In the genomic region with DNA sequence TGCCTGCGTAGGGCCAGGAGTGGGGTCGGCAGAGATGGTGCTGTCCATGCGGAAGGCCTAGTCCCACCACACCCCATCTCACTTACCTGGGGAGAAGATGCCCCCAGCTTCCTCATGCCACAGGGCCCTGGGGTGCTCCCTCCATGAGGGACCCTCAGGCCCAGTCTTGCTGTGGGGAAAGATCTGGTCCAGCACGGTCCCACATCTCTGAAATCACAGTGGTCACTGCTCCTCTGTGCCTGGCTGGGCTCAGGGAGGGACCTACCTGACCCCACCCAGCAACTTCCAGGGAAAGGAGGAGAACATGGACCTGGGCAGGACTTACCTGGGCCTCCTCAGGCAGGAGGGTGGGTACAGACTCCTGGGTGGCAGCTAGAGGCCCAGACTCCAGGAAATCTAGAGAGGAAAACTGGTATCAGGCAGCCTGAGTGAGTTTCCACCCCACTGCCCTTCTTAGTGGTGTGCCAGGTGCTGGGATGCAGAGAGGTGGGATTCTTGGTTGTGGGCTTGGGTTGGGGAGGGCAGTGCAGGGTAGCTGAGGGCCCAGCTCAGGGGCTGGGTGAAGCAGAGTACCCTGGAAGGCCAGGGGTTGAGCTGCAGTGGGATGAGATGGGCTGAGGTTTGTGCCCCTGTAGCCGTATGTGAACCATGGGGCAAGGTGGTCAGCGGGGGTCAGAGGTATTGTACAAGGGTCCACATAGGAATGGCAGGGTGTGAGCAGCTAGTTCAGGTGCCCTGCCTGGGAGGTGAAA, we compare ENCODE assay signal across 18 cellular contexts. TPM values are rescaled to one million over a fixed set of nuclear protein-coding genes. Genes with fewer than 3 reads are reported as not detected.
DNase-seq lines count a peak whose midpoint lies in the region; ATAC-seq, FAIRE-seq and TF ChIP-seq lines count a peak whose summit lies in the region.
"Had no signal": no experiment of that assay in that cellular context is flagged by ENCODE, and none has a peak within 500 bp of the region (broad histone marks: within the 10 kb centered on the region; RNA-seq: fewer than 3 reads in every experiment).

No MANE protein-coding gene starts in this region.

- in situ Hi-C loops in K562 (cut with MboI), result no loop called here

- H3K4me3 ChIP-seq in K562 (no peak overlapping the region), osteoblast (ENCODE audit: insufficient read depth, low read length) (no peak overlapping the region), uterus (no peak overlapping the region)
- H3K4me3 ChIP-seq: gastrocnemius medialis, prostate gland had no signal

- TF ChIP-seq POLR2A in K562 (conservative IDR thresholded peaks at IDR 0.05), result no peak
- no peak for TF ChIP-seq POLR2A in uterus (IDR thresholded peaks at IDR 0.05)
- no peak for TF ChIP-seq POLR2A in GM18505 (IDR thresholded peaks at IDR 0.05; ENCODE audit: borderline replicate concordance, extremely low read depth, insufficient read depth, insufficient read length)

- no peak for TF ChIP-seq EP300 in K562 (IDR thresholded peaks at IDR 0.05; ENCODE audit: low read length)

- H3K79me2 ChIP-seq in K562 (ENCODE audit: control insufficient read depth, insufficient read depth, low read length), result peaks cover 13% of the 10 kb centered on the region
- peaks cover 10% of the 10 kb centered on the region for H3K79me2 ChIP-seq in osteoblast (ENCODE audit: insufficient read depth, low read length)

- FAIRE-seq in K562 (lab: Jason Lieb, UNC), result no peak
- FAIRE-seq: G401.6 had no signal

- H3K9me1 ChIP-seq in K562 (ENCODE audit: control insufficient read depth, insufficient read depth, low read length), result no peaks in the 10 kb centered on the region

- TF ChIP-seq CTCF in K562 (IDR thresholded peaks at IDR 0.05 in 2 of 3, conservative IDR thresholded peaks at IDR 0.05 in 1 of 3; ENCODE audit: insufficient read depth in 2 of 3, low read depth in 1 of 3, low read length in 3 of 3) (no peak), osteoblast (IDR thresholded peaks at IDR 0.05; ENCODE audit: extremely low read depth, low read depth, low read length) (no peak), uterus (IDR thresholded peaks at IDR 0.05) (no peak)

- H3K27me3 ChIP-seq in K562 (ENCODE audit: control insufficient read depth in 2 of 2, insufficient read depth in 2 of 2, low read length in 2 of 2) (no peaks in the 10 kb centered on the region), osteoblast (ENCODE audit: insufficient read depth, low read length) (no peaks in the 10 kb centered on the region), uterus (no peaks in the 10 kb centered on the region)
- H3K27me3 ChIP-seq: gastrocnemius medialis had no signal

- DNase-seq in activated naive CD4-positive, alpha-beta T cell treated with anti-CD3 and anti-CD28 coated beads, Interleukin-2, amount 50 U/mL, for 72 hours (ENCODE audit: low spot score in 2 of 2), result peak; percentile 1 to 52
- no peak for DNase-seq in activated naive CD4-positive, alpha-beta T cell treated with anti-CD3 and anti-CD28 coated beads, Interleukin-2, amount 50 U/mL, for 16 hours
- DNase-seq in K562 (ENCODE audit: extremely low read depth in 1 of 4, low spot score in 3 of 4) (no peak), osteoblast (ENCODE audit: insufficient read length, low spot score, missing footprints) (peak; percentile 52), uterus (peak; percentile 13 to 14)
- DNase-seq: activated naive CD4-positive, alpha-beta T cell; Calu3; NCI-H146; NCI-H226; NK-92 treated with Interleukin-12 subunit alpha and Interleukin-12 subunit beta, amount 100 ng/mL, for 24 hours; stimulated activated CD4-positive, alpha-beta T cell treated with anti-CD3 and anti-CD28 coated beads, Interleukin-12 subunit alpha, Interleukin-12 subunit beta, amount 100 ng/mL, for 4 hours had no signal

- H3K9ac ChIP-seq in K562 (ENCODE audit: insufficient read depth in 1 of 2, low read depth in 2 of 2, low read length in 2 of 2), result peak overlapping the region in 1 of 2 experiments; percentile 8; a peak in 2 of 4 replicates

- BruUV-seq in K562 (replicated peaks; lab: Mats Ljungman, UMichigan), result no TSS peak

- H3K4me2 ChIP-seq in K562 (ENCODE audit: insufficient read depth, low read length) (no peak overlapping the region), osteoblast (ENCODE audit: insufficient read depth, low read length) (no peak overlapping the region)

- CTCF ChIA-PET in K562 (lab: Yijun Ruan, JAX; ENCODE audit: low intra/inter-chr PET ratio), result no interaction called here

- POLR2A ChIA-PET in K562 (lab: Yijun Ruan, JAX), result interaction anchor here (0.6 to 2.8 kb wide), 2 partner anchors 10 to 1180 kb away, joined by 3 to 14 read pairs; partner anchors contain the start of gene ZNF548

- H3K36me3 ChIP-seq in K562 (ENCODE audit: control insufficient read depth, insufficient read depth, low read length), result peaks cover 42% of the 10 kb centered on the region; the same call in 2 of the 3 replicates
- peaks cover 20% of the 10 kb centered on the region for H3K36me3 ChIP-seq in osteoblast (ENCODE audit: insufficient read depth, low read length)
- no peaks in the 10 kb centered on the region for H3K36me3 ChIP-seq in uterus
- H3K36me3 ChIP-seq: prostate gland had no signal

- H2AFZ ChIP-seq in K562 (ENCODE audit: low read depth, low read length) (no peak overlapping the region), osteoblast (ENCODE audit: low read length) (no peak overlapping the region)

- H3K9me3 Mint-ChIP-seq in activated naive CD4-positive, alpha-beta T cell treated with anti-CD3 and anti-CD28 coated beads, Interleukin-2, amount 50 U/mL, for 72 hours, result no peaks in the 10 kb centered on the region
- H3K9me3 Mint-ChIP-seq: stimulated activated naive CD8-positive, alpha-beta T cell treated with anti-CD3 and anti-CD28 coated beads, Interleukin-15, amount 100 ng/mL, for 72 hours had no signal

- H3K36me3 Mint-ChIP-seq in activated naive CD4-positive, alpha-beta T cell treated with anti-CD3 and anti-CD28 coated beads, Interleukin-2, amount 50 U/mL, for 72 hours, result peaks cover 4 to 9% of the 10 kb centered on the region in 2 donors

- peaks cover 22 to 23% of the 10 kb centered on the region in 2 experiments; a peak in 4 of 5 replicates for H3K4me1 ChIP-seq in K562 (replicated peaks in 1 of 2; ENCODE audit: control insufficient read depth in 2 of 2, insufficient read depth in 2 of 2, low read length in 2 of 2)
- peaks cover 11% of the 10 kb centered on the region for H3K4me1 ChIP-seq in osteoblast (ENCODE audit: insufficient read depth, low read length)
- no peaks in the 10 kb centered on the region for H3K4me1 ChIP-seq in uterus

- ATAC-seq in activated naive CD4-positive, alpha-beta T cell treated with anti-CD3 and anti-CD28 coated beads, Interleukin-2, amount 50 U/mL, for 72 hours, result no peak
- ATAC-seq in K562 (no peak), GM18505 (IDR thresholded peaks at IDR 0.05; ENCODE audit: unreplicated experiment) (no peak), HG03039 (IDR thresholded peaks at IDR 0.05; ENCODE audit: unreplicated experiment) (no peak), GM18909 (IDR thresholded peaks at IDR 0.05; ENCODE audit: poor library complexity, unreplicated experiment) (no peak)
- ATAC-seq: gastrocnemius medialis; stimulated activated naive CD8-positive, alpha-beta T cell treated with anti-CD3 and anti-CD28 coated beads, Interleukin-15, amount 100 ng/mL, for 72 hours had no signal

- H4K20me1 ChIP-seq in K562 (replicated peaks; ENCODE audit: control insufficient read depth, insufficient read depth, low read length) (no peaks in the 10 kb centered on the region), osteoblast (ENCODE audit: insufficient read depth, low read length) (no peaks in the 10 kb centered on the region)

- H3K27ac Mint-ChIP-seq in activated naive CD4-positive, alpha-beta T cell treated with anti-CD3 and anti-CD28 coated beads, Interleukin-2, amount 50 U/mL, for 72 hours, result peak overlapping the region; percentile 64 to 88

- intact Hi-C loops in K562 (cut with micrococcal nuclease), result no loop called here
- intact Hi-C loops in uterus (cut with DNase I; ENCODE audit: low total_unique reads), result no loop called here

- H3K27ac ChIP-seq in K562 (ENCODE audit: extremely low read depth, low read depth, low read length) (no peak overlapping the region), osteoblast (ENCODE audit: low read depth, low read length) (no peak overlapping the region), uterus (no peak overlapping the region)
- H3K27ac ChIP-seq: gastrocnemius medialis, prostate gland had no signal

- TF ChIP-seq RAD21 in K562 (CRISPR knock-in tag; conservative IDR thresholded peaks at IDR 0.05 in 1 of 2, IDR thresholded peaks at IDR 0.05 in 1 of 2), result no peak

- no peaks in the 10 kb centered on the region for H3K9me3 ChIP-seq in K562 (replicated peaks; ENCODE audit: control insufficient read depth, insufficient read depth, low read depth, low read length)
- no peaks in the 10 kb centered on the region for H3K9me3 ChIP-seq in osteoblast (ENCODE audit: low read depth, low read length)
- no peaks in the 10 kb centered on the region for H3K9me3 ChIP-seq in uterus
- H3K9me3 ChIP-seq: gastrocnemius medialis, prostate gland had no signal

- WGBS in K562 (ENCODE audit: insufficient coverage, low coverage, missing lambda C conversion rate), result 83% methylated on average over 6 of the region's 6 CpGs

RNA-seq across cellular contexts. Expression of gene MZF1, which starts 3.8 kb away (rescaled TPM):
- 10 to 100 TPM; 22.1 to 26.8 TPM for total RNA-seq in activated naive CD4-positive, alpha-beta T cell treated with anti-CD3 and anti-CD28 coated beads, Interleukin-2, amount 50 U/mL, for 72 hours
- 118 and 203 TPM in 2 replicates for total RNA-seq in K562 (2011; cell fraction: chromatin; rRNA removed; ENCODE audit: low replicate concordance)
- total RNA-seq in K562 (2011; cell fraction: nucleolus; rRNA removed), result 122 and 125 TPM in 2 replicates
- total RNA-seq in K562 (2011; cell fraction: nucleoplasm; rRNA removed), result 136 and 199 TPM in 2 replicates
- 11.5 and 13.3 TPM in 2 replicates for total RNA-seq in K562 (2014; rRNA removed)
- 5.7 and 6.5 TPM in 2 replicates for total RNA-seq in K562 (2014; rRNA removed; fragmentation: Illumina TruSeq; extraction: Trizol)
- 7.2 and 8.3 TPM in 2 replicates for total RNA-seq in K562 (2015; rRNA removed; fragmentation: Illumina TruSeq; extraction: Trizol)
- 18.8 and 19.8 TPM in 2 replicates for total RNA-seq in K562 (2021)
- polyA plus RNA-seq in K562 (2011; rRNA removed), result 17.0 and 25.4 TPM in 2 replicates
- 15.8 and 20.8 TPM in 2 replicates for polyA plus RNA-seq in K562 (2011; cell fraction: cytosol; rRNA removed)
- 140 and 224 TPM in 2 replicates for polyA plus RNA-seq in K562 (2011; cell fraction: nucleus; rRNA removed)
- 14.1 and 31.8 TPM in 2 replicates for polyA plus RNA-seq in K562 (2012)
- 13.4 and 15.1 TPM in 2 replicates for polyA plus RNA-seq in K562 (2014; fragmentation: Illumina TruSeq; extraction: Trizol)
- 1 to 10 TPM in 1 of 2 experiments, under 1 TPM in 1; 0.31 to 1.6 TPM for polyA plus RNA-seq in K562 (2014; fragmentation: Nextera tagmentation; extraction: Ambion mirVana)
- polyA plus RNA-seq in K562 (2014; rRNA removed), result 28.2 and 29.3 TPM in 2 replicates
- 7.8 and 8.5 TPM in 2 replicates for polyA minus RNA-seq in K562 (2011; rRNA and poly(A)+ RNA removed)
- 5.7 and 10.1 TPM in 2 replicates for polyA minus RNA-seq in K562 (2011; cell fraction: cytosol; rRNA and poly(A)+ RNA removed)
- 27.2 and 29.3 TPM in 2 replicates for polyA minus RNA-seq in K562 (2011; cell fraction: nucleus; rRNA and poly(A)+ RNA removed)
- 22.7 and 23.9 TPM in 2 replicates for total RNA-seq in osteoblast
- total RNA-seq in uterus, result 10 to 100 TPM; 26.5 to 41.5 (median 30.0) TPM

RNA-seq across cellular contexts. Expression of gene UBE2M, which starts 11.0 kb away (rescaled TPM):
- 100 to 1,000 TPM; 121 to 123 TPM for total RNA-seq in activated naive CD4-positive, alpha-beta T cell treated with anti-CD3 and anti-CD28 coated beads, Interleukin-2, amount 50 U/mL, for 72 hours
- total RNA-seq in K562 (2011; cell fraction: chromatin; rRNA removed; ENCODE audit: low replicate concordance), result 47.2 and 87.3 TPM in 2 replicates
- 77.7 and 87.6 TPM in 2 replicates for total RNA-seq in K562 (2011; cell fraction: nucleolus; rRNA removed)
- 51.2 and 56.4 TPM in 2 replicates for total RNA-seq in K562 (2011; cell fraction: nucleoplasm; rRNA removed)
- 101 and 139 TPM in 2 replicates for total RNA-seq in K562 (2014; rRNA removed)
- total RNA-seq in K562 (2014; rRNA removed; fragmentation: Illumina TruSeq; extraction: Trizol), result 79.2 and 81.1 TPM in 2 replicates
- total RNA-seq in K562 (2015; rRNA removed; fragmentation: Illumina TruSeq; extraction: Trizol), result 85.7 and 86.5 TPM in 2 replicates
- total RNA-seq in K562 (2021), result 127 and 131 TPM in 2 replicates
- 92.0 and 117 TPM in 2 replicates for polyA plus RNA-seq in K562 (2011; rRNA removed)
- polyA plus RNA-seq in K562 (2011; cell fraction: cytosol; rRNA removed), result 81.3 and 96.5 TPM in 2 replicates
- 119 and 126 TPM in 2 replicates for polyA plus RNA-seq in K562 (2011; cell fraction: nucleus; rRNA removed)
- polyA plus RNA-seq in K562 (2012), result 112 and 160 TPM in 2 replicates
- 137 and 163 TPM in 2 replicates for polyA plus RNA-seq in K562 (2014; fragmentation: Illumina TruSeq; extraction: Trizol)
- 1 to 10 TPM in 1 of 2 experiments, under 1 TPM in 1; 0.92 to 1.5 TPM for polyA plus RNA-seq in K562 (2014; fragmentation: Nextera tagmentation; extraction: Ambion mirVana)
- 84.8 and 96.4 TPM in 2 replicates for polyA plus RNA-seq in K562 (2014; rRNA removed)
- 69.1 and 92.2 TPM in 2 replicates for polyA minus RNA-seq in K562 (2011; rRNA and poly(A)+ RNA removed)
- polyA minus RNA-seq in K562 (2011; cell fraction: cytosol; rRNA and poly(A)+ RNA removed), result 57.2 and 68.0 TPM in 2 replicates
- polyA minus RNA-seq in K562 (2011; cell fraction: nucleus; rRNA and poly(A)+ RNA removed), result 15.5 and 29.4 TPM in 2 replicates
- 54.6 and 56.6 TPM in 2 replicates for total RNA-seq in osteoblast
- total RNA-seq in uterus, result 10 to 100 TPM in 3 of 4 donors, 1 to 10 TPM in 1; 6.1 to 63.7 (median 24.9) TPM

RNA-seq across cellular contexts. Expression of gene CHMP2A, which starts 14.5 kb away (rescaled TPM):
- total RNA-seq in activated naive CD4-positive, alpha-beta T cell treated with anti-CD3 and anti-CD28 coated beads, Interleukin-2, amount 50 U/mL, for 72 hours, result 100 to 1,000 TPM; 112 to 114 TPM
- total RNA-seq in K562 (2011; cell fraction: chromatin; rRNA removed; ENCODE audit: low replicate concordance), result 34.9 and 55.0 TPM in 2 replicates
- 42.5 and 47.5 TPM in 2 replicates for total RNA-seq in K562 (2011; cell fraction: nucleolus; rRNA removed)
- 36.2 and 43.3 TPM in 2 replicates for total RNA-seq in K562 (2011; cell fraction: nucleoplasm; rRNA removed)
- 127 and 142 TPM in 2 replicates for total RNA-seq in K562 (2014; rRNA removed)
- 49.3 and 58.4 TPM in 2 replicates for total RNA-seq in K562 (2014; rRNA removed; fragmentation: Illumina TruSeq; extraction: Trizol)
- 86.9 and 87.2 TPM in 2 replicates for total RNA-seq in K562 (2015; rRNA removed; fragmentation: Illumina TruSeq; extraction: Trizol)
- 88.4 and 89.8 TPM in 2 replicates for total RNA-seq in K562 (2021)
- 81.7 and 86.7 TPM in 2 replicates for polyA plus RNA-seq in K562 (2011; rRNA removed)
- 111 and 116 TPM in 2 replicates for polyA plus RNA-seq in K562 (2011; cell fraction: cytosol; rRNA removed)
- polyA plus RNA-seq in K562 (2011; cell fraction: nucleus; rRNA removed), result 72.3 and 77.4 TPM in 2 replicates
- polyA plus RNA-seq in K562 (2012), result 122 and 150 TPM in 2 replicates
- 110 and 112 TPM in 2 replicates for polyA plus RNA-seq in K562 (2014; fragmentation: Illumina TruSeq; extraction: Trizol)
- 10 to 100 TPM; 57.6 to 71.1 TPM for polyA plus RNA-seq in K562 (2014; fragmentation: Nextera tagmentation; extraction: Ambion mirVana)
- polyA plus RNA-seq in K562 (2014; rRNA removed), result 154 and 159 TPM in 2 replicates
- polyA minus RNA-seq in K562 (2011; rRNA and poly(A)+ RNA removed), result 162 and 173 TPM in 2 replicates
- polyA minus RNA-seq in K562 (2011; cell fraction: cytosol; rRNA and poly(A)+ RNA removed), result 59.5 and 70.2 TPM in 2 replicates
- polyA minus RNA-seq in K562 (2011; cell fraction: nucleus; rRNA and poly(A)+ RNA removed), result 15.3 and 24.0 TPM in 2 replicates
- 98.1 and 106 TPM in 2 replicates for total RNA-seq in osteoblast
- total RNA-seq in uterus, result 10 to 100 TPM; 30.9 to 77.8 (median 56.0) TPM

RNA-seq across cellular contexts. Expression of gene TRIM28, which starts 25.5 kb away (rescaled TPM):
- total RNA-seq in activated naive CD4-positive, alpha-beta T cell treated with anti-CD3 and anti-CD28 coated beads, Interleukin-2, amount 50 U/mL, for 72 hours, result 100 to 1,000 TPM; 446 to 497 TPM
- total RNA-seq in K562 (2011; cell fraction: chromatin; rRNA removed; ENCODE audit: low replicate concordance), result 526 and 1,695 TPM in 2 replicates
- 1,048 and 1,300 TPM in 2 replicates for total RNA-seq in K562 (2011; cell fraction: nucleolus; rRNA removed)
- total RNA-seq in K562 (2011; cell fraction: nucleoplasm; rRNA removed), result 609 and 709 TPM in 2 replicates
- total RNA-seq in K562 (2014; rRNA removed) (779 and 1,386 TPM in 2 replicates), K562 (2014; rRNA removed; fragmentation: Illumina TruSeq; extraction: Trizol) (358 and 467 TPM in 2 replicates), K562 (2015; rRNA removed; fragmentation: Illumina TruSeq; extraction: Trizol) (523 and 570 TPM in 2 replicates), K562 (2021) (752 and 797 TPM in 2 replicates), osteoblast (224 and 248 TPM in 2 replicates), uterus (100 to 1,000 TPM; 192 to 322 (median 280) TPM)
- polyA plus RNA-seq in K562 (2011; rRNA removed) (434 and 1,024 TPM in 2 replicates), K562 (2014; fragmentation: Illumina TruSeq; extraction: Trizol) (640 and 764 TPM in 2 replicates), K562 (2014; fragmentation: Nextera tagmentation; extraction: Ambion mirVana) (10 to 100 TPM; 12.1 to 29.3 TPM), K562 (2014; rRNA removed) (490 and 541 TPM in 2 replicates)
- polyA plus RNA-seq in K562 (2011; cell fraction: cytosol; rRNA removed), result 553 and 1,059 TPM in 2 replicates
- polyA plus RNA-seq in K562 (2011; cell fraction: nucleus; rRNA removed), result 1,513 and 2,015 TPM in 2 replicates
- polyA plus RNA-seq in K562 (2012), result 1,261 and 1,407 TPM in 2 replicates
- polyA minus RNA-seq in K562 (2011; rRNA and poly(A)+ RNA removed), result 826 and 1,247 TPM in 2 replicates
- 1,076 and 1,289 TPM in 2 replicates for polyA minus RNA-seq in K562 (2011; cell fraction: cytosol; rRNA and poly(A)+ RNA removed)
- polyA minus RNA-seq in K562 (2011; cell fraction: nucleus; rRNA and poly(A)+ RNA removed), result 406 and 505 TPM in 2 replicates

RNA-seq across cellular contexts. Expression of gene ZBTB45, which starts 49.8 kb away (rescaled TPM):
- total RNA-seq in activated naive CD4-positive, alpha-beta T cell treated with anti-CD3 and anti-CD28 coated beads, Interleukin-2, amount 50 U/mL, for 72 hours, result 10 to 100 TPM in 1 of 2 donors, 1 to 10 TPM in 1; 7.9 to 12.2 TPM
- total RNA-seq in K562 (2011; cell fraction: chromatin; rRNA removed; ENCODE audit: low replicate concordance), result 5.0 and 18.1 TPM in 2 replicates
- total RNA-seq in K562 (2011; cell fraction: nucleolus; rRNA removed), result 20.8 and 21.2 TPM in 2 replicates
- total RNA-seq in K562 (2011; cell fraction: nucleoplasm; rRNA removed), result 9.8 and 10.9 TPM in 2 replicates
- total RNA-seq in K562 (2014; rRNA removed), result 7.2 and 7.8 TPM in 2 replicates
- 0.32 and 0.58 TPM in 2 replicates for total RNA-seq in K562 (2014; rRNA removed; fragmentation: Illumina TruSeq; extraction: Trizol)
- 2.2 and 2.7 TPM in 2 replicates for total RNA-seq in K562 (2015; rRNA removed; fragmentation: Illumina TruSeq; extraction: Trizol)
- total RNA-seq in K562 (2021), result 14.0 and 16.1 TPM in 2 replicates
- polyA plus RNA-seq in K562 (2011; rRNA removed), result 1.4 and 4.0 TPM in 2 replicates
- 3.6 and 10.4 TPM in 2 replicates for polyA plus RNA-seq in K562 (2011; cell fraction: cytosol; rRNA removed)
- polyA plus RNA-seq in K562 (2011; cell fraction: nucleus; rRNA removed), result 7.2 and 14.2 TPM in 2 replicates
- 11.7 TPM in 2 replicates for polyA plus RNA-seq in K562 (2012)
- 1.8 and 4.7 TPM in 2 replicates for polyA plus RNA-seq in K562 (2014; fragmentation: Illumina TruSeq; extraction: Trizol)
- under 1 TPM; 0.08 to 0.13 TPM for polyA plus RNA-seq in K562 (2014; fragmentation: Nextera tagmentation; extraction: Ambion mirVana)
- 5.8 and 6.8 TPM in 2 replicates for polyA plus RNA-seq in K562 (2014; rRNA removed)
- polyA minus RNA-seq in K562 (2011; rRNA and poly(A)+ RNA removed), result 1.9 and 2.0 TPM in 2 replicates
- 5.1 and 6.6 TPM in 2 replicates for polyA minus RNA-seq in K562 (2011; cell fraction: cytosol; rRNA and poly(A)+ RNA removed)
- polyA minus RNA-seq in K562 (2011; cell fraction: nucleus; rRNA and poly(A)+ RNA removed), result 10.7 and 11.2 TPM in 2 replicates
- total RNA-seq in osteoblast, result 6.9 and 8.5 TPM in 2 replicates
- total RNA-seq in uterus, result 10 to 100 TPM in 1 of 4 donors, 1 to 10 TPM in 2, under 1 TPM in 1; 0.88 to 17.8 (median 3.8) TPM

Comparison
In these comparisons a context has a peak if more than half of its experiments do, and no peak if none do; other contexts are left out.
1. DNase-seq: peak in activated naive CD4-positive, alpha-beta T cell treated with anti-CD3 and anti-CD28 coated beads, Interleukin-2, amount 50 U/mL, for 72 hours (2 of 2), osteoblast (single experiment) and uterus (2 of 2); none in activated naive CD4-positive, alpha-beta T cell treated with anti-CD3 and anti-CD28 coated beads, Interleukin-2, amount 50 U/mL, for 16 hours (single experiment) and K562 (0 of 4).